17 cellular contexts compared by ENCODE assay signal in genomic region chr7:111992601-111993000, GRCh38.
"Had no signal": no experiment of that assay in that cellular context is flagged by ENCODE, and none has a peak within 500 bp of the region (broad histone marks: within the 10 kb centered on the region; RNA-seq: fewer than 3 reads in every experiment).

No MANE protein-coding gene starts in this region.

- H3K4me1 Mint-ChIP-seq: stimulated activated naive CD8-positive, alpha-beta T cell treated with anti-CD3 and anti-CD28 coated beads, Interleukin-15, amount 100 ng/mL, for 72 hours had no signal

- H3K9me3 ChIP-seq: left lung, thoracic aorta had no signal

- ATAC-seq: left lung; stimulated activated naive CD8-positive, alpha-beta T cell treated with anti-CD3 and anti-CD28 coated beads, Interleukin-15, amount 100 ng/mL, for 72 hours had no signal

- H3K27me3 ChIP-seq: brain microvascular endothelial cell, left lung had no signal

- H3K36me3 ChIP-seq: brain microvascular endothelial cell, left lung, thoracic aorta had no signal

- H3K27ac Mint-ChIP-seq: activated B cell treated with CpG ODN at 0.5 μM for 24 hours; activated T-helper 2 cell treated with anti-CD3 and anti-CD28 coated beads, Interferon-gamma antibody, Interleukin-2, Interleukin-4, amounts not matched to agents 10 μg/mL and 5 μg/mL and 100 μg/mL, durations not matched to agents 14 hours and 24 hours and 36 hours; endodermal cell; nephron progenitor cell; stimulated activated naive CD8-positive, alpha-beta T cell treated with anti-CD3 and anti-CD28 coated beads, Interleukin-15, amount 100 ng/mL, for 72 hours had no signal

- DNase-seq: activated B cell treated with CpG ODN at 0.5 μM for 24 hours; activated CD4-positive, alpha-beta T cell treated with anti-CD3 and anti-CD28 coated beads, Interleukin-2, amount 50 U/mL, for 1 hour; activated naive CD4-positive, alpha-beta T cell treated with anti-CD3 and anti-CD28 coated beads, Interleukin-2, amount 50 U/mL, for 16 hours; brain microvascular endothelial cell; cerebellar nuclear complex; endodermal cell; erythroblast; foreskin fibroblast; left lung; nephron progenitor cell; stimulated activated CD4-positive, alpha-beta T cell treated with anti-CD3 and anti-CD28 coated beads, Interleukin-15, amount 100 ng/mL, for 24 hours; stimulated activated CD4-positive, alpha-beta T cell treated with anti-CD3 and anti-CD28 coated beads, Interleukin-4, amount 100 ng/mL, for 24 hours; stimulated activated naive CD8-positive, alpha-beta T cell treated with anti-CD3 and anti-CD28 coated beads, Interleukin-15, amount 100 ng/mL, for 72 hours; T-helper 2 cell had no signal

- H3K4me3 ChIP-seq: left lung, thoracic aorta had no signal

- H3K9me3 Mint-ChIP-seq: activated B cell treated with CpG ODN at 0.5 μM for 24 hours; activated T-helper 2 cell treated with anti-CD3 and anti-CD28 coated beads, Interferon-gamma antibody, Interleukin-2, Interleukin-4, amounts not matched to agents 10 μg/mL and 5 μg/mL and 100 μg/mL, durations not matched to agents 14 hours and 24 hours and 36 hours; endodermal cell; nephron progenitor cell; stimulated activated naive CD8-positive, alpha-beta T cell treated with anti-CD3 and anti-CD28 coated beads, Interleukin-15, amount 100 ng/mL, for 72 hours had no signal

- H3K27me3 Mint-ChIP-seq: activated B cell treated with CpG ODN at 0.5 μM for 24 hours; stimulated activated naive CD8-positive, alpha-beta T cell treated with anti-CD3 and anti-CD28 coated beads, Interleukin-15, amount 100 ng/mL, for 72 hours had no signal

- H3K27ac ChIP-seq: brain microvascular endothelial cell, left lung, thoracic aorta had no signal

- H3K4me3 Mint-ChIP-seq: activated B cell treated with CpG ODN at 0.5 μM for 24 hours; endodermal cell; nephron progenitor cell; stimulated activated naive CD8-positive, alpha-beta T cell treated with anti-CD3 and anti-CD28 coated beads, Interleukin-15, amount 100 ng/mL, for 72 hours had no signal

- FAIRE-seq: TTC549 had no signal
